ENCODE assay signal across 19 cellular contexts in the genomic region with DNA sequence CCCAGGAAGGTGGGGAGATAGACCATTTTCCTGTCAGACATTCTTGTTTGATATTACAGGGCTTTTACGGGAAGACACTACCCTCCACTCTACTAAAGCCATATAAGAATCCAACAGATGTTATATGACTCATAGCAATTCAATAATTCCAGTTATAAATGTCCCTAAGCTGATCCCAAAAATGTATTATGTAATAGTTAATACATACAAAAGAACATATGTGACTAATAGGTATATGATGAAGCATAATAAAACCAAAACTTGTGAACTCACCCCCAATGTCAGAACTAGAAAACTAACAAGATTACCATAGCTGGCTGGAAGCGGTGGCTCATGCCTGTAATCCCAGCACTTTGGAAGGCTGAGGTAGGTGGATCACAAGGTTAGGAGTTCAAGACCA.
"Had no signal": no experiment of that assay in that cellular context is flagged by ENCODE, and none has a peak within 500 bp of the region (broad histone marks: within the 10 kb centered on the region; RNA-seq: fewer than 3 reads in every experiment).

No MANE protein-coding gene starts in this region.

- H3K79me2 ChIP-seq: hepatocyte, parathyroid adenoma had no signal

- H2AFZ ChIP-seq: hepatocyte, parathyroid adenoma had no signal

- H3K36me3 ChIP-seq: right lobe of liver, thoracic aorta, upper lobe of right lung had no signal

- H3K27ac Mint-ChIP-seq: activated naive CD8-positive, alpha-beta T cell; nephron; stimulated activated memory B cell treated with anti-CD40 and anti-IgM and Interleukin-4, amounts not matched to agents 10 μg/mL and 1 μg/mL and 100 μg/mL, for 72 hours; T-helper 2 cell treated with Interferon-gamma antibody and Interleukin-4, amounts not matched to agents 5 μg/mL and 100 μg/mL, for 36 hours had no signal

- H3K4me1 ChIP-seq: parathyroid adenoma, upper lobe of right lung had no signal

- FAIRE-seq: islet of Langerhans had no signal

- H3K4me3 Mint-ChIP-seq: activated naive CD8-positive, alpha-beta T cell; nephron; stimulated activated memory B cell treated with anti-CD40 and anti-IgM and Interleukin-4, amounts not matched to agents 10 μg/mL and 1 μg/mL and 100 μg/mL, for 72 hours; T-helper 2 cell treated with Interferon-gamma antibody and Interleukin-4, amounts not matched to agents 5 μg/mL and 100 μg/mL, for 36 hours had no signal

- H3K27me3 ChIP-seq: dorsolateral prefrontal cortex, hepatocyte, right lobe of liver, upper lobe of right lung had no signal

- H3K4me3 ChIP-seq: dorsolateral prefrontal cortex, hepatocyte, lung, right lobe of liver, smooth muscle cell, thoracic aorta, upper lobe of right lung had no signal

- H3K27ac ChIP-seq: dorsolateral prefrontal cortex, hepatocyte, parathyroid adenoma, right lobe of liver, thoracic aorta, upper lobe of right lung had no signal

- H3K9ac ChIP-seq: parathyroid adenoma, SK-N-SH had no signal

- H3K9me3 ChIP-seq: thoracic aorta, upper lobe of right lung had no signal

- H3K4me2 ChIP-seq: hepatocyte, SK-N-SH, smooth muscle cell had no signal

- DNase-seq: activated CD4-positive, CD25-positive, alpha-beta regulatory T cell; activated CD8-positive, alpha-beta memory T cell treated with anti-CD3 and anti-CD28 coated beads for 24 hours; activated gamma-delta T cell; dorsolateral prefrontal cortex; midbrain; right lobe of liver; SK-N-SH; stimulated activated CD4-positive, alpha-beta T cell treated with anti-CD3 and anti-CD28 coated beads, Interleukin-4, amount 100 ng/mL, for 24 hours; upper lobe of right lung had no signal

- H3K4me1 Mint-ChIP-seq: nephron; stimulated activated memory B cell treated with anti-CD40 and anti-IgM and Interleukin-4, amounts not matched to agents 10 μg/mL and 1 μg/mL and 100 μg/mL, for 72 hours had no signal

- H3K27me3 Mint-ChIP-seq: activated naive CD8-positive, alpha-beta T cell; stimulated activated memory B cell treated with anti-CD40 and anti-IgM and Interleukin-4, amounts not matched to agents 10 μg/mL and 1 μg/mL and 100 μg/mL, for 72 hours had no signal

- ATAC-seq: right lobe of liver; stimulated activated memory B cell treated with anti-CD40 and anti-IgM and Interleukin-4, amounts not matched to agents 10 μg/mL and 1 μg/mL and 100 μg/mL, for 72 hours; upper lobe of right lung had no signal
